9 cellular contexts compared by ENCODE assay signal in the genomic region with DNA sequence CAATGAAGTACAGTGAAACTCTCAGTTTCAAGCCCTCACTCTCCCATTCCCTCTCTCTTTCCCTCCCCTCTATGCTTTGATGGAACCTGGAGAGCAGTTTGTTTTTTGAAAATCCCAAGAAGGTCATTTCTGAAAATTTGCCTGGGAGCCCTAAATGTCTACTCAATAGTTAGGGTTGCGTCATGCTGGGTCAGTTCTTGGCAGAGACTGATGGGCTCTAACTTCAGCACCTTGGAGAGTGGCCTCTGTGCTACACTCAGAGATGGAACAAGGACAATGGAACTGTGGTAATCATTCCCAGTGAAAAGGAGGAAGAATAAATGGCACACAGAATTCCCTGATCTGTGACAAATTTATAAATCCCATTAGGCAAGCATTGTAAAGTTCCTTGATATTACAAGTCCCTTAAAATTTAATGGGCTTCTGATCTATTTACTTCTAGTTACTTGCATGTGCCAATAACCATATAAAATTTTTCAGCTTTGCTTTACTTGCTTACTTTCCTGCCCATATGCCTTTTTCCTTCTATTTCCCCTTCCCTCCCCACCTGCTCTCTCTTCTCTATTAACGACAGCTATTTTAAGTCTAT.
A peak's percentile ranks its signal among the peaks of the same experiment; 100 is the strongest.
DNase-seq lines count a peak whose midpoint lies in the region; ATAC-seq and TF ChIP-seq lines count a peak whose summit lies in the region.
"Had no signal": no experiment of that assay in that cellular context is flagged by ENCODE, and none has a peak within 500 bp of the region (broad histone marks: within the 10 kb centered on the region; RNA-seq: fewer than 3 reads in every experiment).

No MANE protein-coding gene starts in this region.

- peak; percentile 32 for DNase-seq in ELF-1 (ENCODE audit: low read depth, low spot score)
- peak; percentile 40 for DNase-seq in MG63
- DNase-seq in colonic mucosa: peak; percentile 18
- DNase-seq in mesendoderm: peak; percentile 71
- DNase-seq in DMS153 treated with DMSO at 0.1 percent for 48 hours (lab: John Stamatoyannopoulos, UW; ENCODE audit: unreplicated experiment): no peak
- DNase-seq in activated T-helper 2 cell treated with anti-CD3 and anti-CD28 coated beads, Interferon-gamma antibody, Interleukin-2, Interleukin-4, amounts not matched to agents 10 μg/mL and 5 μg/mL and 100 μg/mL, durations not matched to agents 14 hours and 24 hours and 36 hours (ENCODE audit: low spot score): no peak
- DNase-seq: T-helper 1 cell had no signal

- no peak overlapping the region for H2BK5ac ChIP-seq in mesendoderm (ENCODE audit: low read length)

- H3K4me3 ChIP-seq in MG63: no peak overlapping the region
- no peak overlapping the region for H3K4me3 ChIP-seq in colonic mucosa
- H3K4me3 ChIP-seq in mesendoderm (ENCODE audit: low read length): no peak overlapping the region

- no peaks in the 10 kb centered on the region for H3K36me3 Mint-ChIP-seq in activated T-helper 2 cell treated with anti-CD3 and anti-CD28 coated beads, Interferon-gamma antibody, Interleukin-2, Interleukin-4, amounts not matched to agents 10 μg/mL and 5 μg/mL and 100 μg/mL, durations not matched to agents 14 hours and 24 hours and 36 hours (ENCODE audit: low read depth)

- no peaks in the 10 kb centered on the region for H3K27me3 Mint-ChIP-seq in activated T-helper 2 cell treated with anti-CD3 and anti-CD28 coated beads, Interferon-gamma antibody, Interleukin-2, Interleukin-4, amounts not matched to agents 10 μg/mL and 5 μg/mL and 100 μg/mL, durations not matched to agents 14 hours and 24 hours and 36 hours (ENCODE audit: low read depth)

- H2BK15ac ChIP-seq in mesendoderm (replicated peaks; ENCODE audit: low read depth): no peak overlapping the region

- no peak overlapping the region for H3K18ac ChIP-seq in mesendoderm (ENCODE audit: low read length)

- H3K27ac ChIP-seq in colonic mucosa (no peak overlapping the region), mesendoderm (ENCODE audit: low read depth, low read length) (no peak overlapping the region)

- no peak overlapping the region for H4K5ac ChIP-seq in mesendoderm (ENCODE audit: low read length)

- H2BK120ac ChIP-seq in mesendoderm (ENCODE audit: low read depth, low read length): no peak overlapping the region

- H3K23ac ChIP-seq in mesendoderm (ENCODE audit: low read length): no peak overlapping the region

- H3K4me1 Mint-ChIP-seq in activated T-helper 2 cell treated with anti-CD3 and anti-CD28 coated beads, Interferon-gamma antibody, Interleukin-2, Interleukin-4, amounts not matched to agents 10 μg/mL and 5 μg/mL and 100 μg/mL, durations not matched to agents 14 hours and 24 hours and 36 hours (ENCODE audit: low read depth): no peaks in the 10 kb centered on the region

- H3K4ac ChIP-seq in mesendoderm (ENCODE audit: low read depth, low read length): no peak overlapping the region

- no peak overlapping the region for H3K4me3 Mint-ChIP-seq in activated T-helper 2 cell treated with anti-CD3 and anti-CD28 coated beads, Interferon-gamma antibody, Interleukin-2, Interleukin-4, amounts not matched to agents 10 μg/mL and 5 μg/mL and 100 μg/mL, durations not matched to agents 14 hours and 24 hours and 36 hours (ENCODE audit: low read depth)

- ATAC-seq in HG03045 (IDR thresholded peaks at IDR 0.05; ENCODE audit: unreplicated experiment) (no peak), HG03354 (IDR thresholded peaks at IDR 0.05; ENCODE audit: poor library complexity, severe bottlenecking, unreplicated experiment) (no peak)

- no peak overlapping the region for H3K56ac ChIP-seq in mesendoderm (ENCODE audit: low read length)

- H4K8ac ChIP-seq in mesendoderm (ENCODE audit: low read depth, low read length): no peak overlapping the region

- TF ChIP-seq CTCF in colonic mucosa (IDR thresholded peaks at IDR 0.05): no peak

- no peak overlapping the region for H3K4me2 ChIP-seq in mesendoderm (ENCODE audit: low read length)

- WGBS in mesendoderm (ENCODE audit: extremely low coverage, insufficient coverage, low lambda C conversion rate): no CpG with 5 or more reads among the region's 2 CpGs

- intact Hi-C loops in colonic mucosa (cut with DNase I): no loop called here
- intact Hi-C loops in activated T-helper 2 cell treated with anti-CD3 and anti-CD28 coated beads, Interferon-gamma antibody, Interleukin-2, Interleukin-4, amounts not matched to agents 10 μg/mL and 5 μg/mL and 100 μg/mL, durations not matched to agents 14 hours and 24 hours and 36 hours (cut with micrococcal nuclease): no loop called here

- H3K36me3 ChIP-seq in MG63 (no peaks in the 10 kb centered on the region), colonic mucosa (no peaks in the 10 kb centered on the region), mesendoderm (ENCODE audit: control insufficient read depth, insufficient read depth, low read length) (no peaks in the 10 kb centered on the region)

- H3K9me3 Mint-ChIP-seq in activated T-helper 2 cell treated with anti-CD3 and anti-CD28 coated beads, Interferon-gamma antibody, Interleukin-2, Interleukin-4, amounts not matched to agents 10 μg/mL and 5 μg/mL and 100 μg/mL, durations not matched to agents 14 hours and 24 hours and 36 hours: no peaks in the 10 kb centered on the region

- H3K9ac ChIP-seq in colonic mucosa (ENCODE audit: low read depth in 2 of 2, low read length in 2 of 2) (no peak overlapping the region), mesendoderm (ENCODE audit: low read length) (no peak overlapping the region)

- H3K27me3 ChIP-seq in MG63: no peaks in the 10 kb centered on the region
- H3K27me3 ChIP-seq in colonic mucosa: no peaks in the 10 kb centered on the region
- H3K27me3 ChIP-seq in mesendoderm (ENCODE audit: insufficient read depth, low read length, poor library complexity): no peaks in the 10 kb centered on the region

- H3K4me1 ChIP-seq in colonic mucosa: no peaks in the 10 kb centered on the region
- no peaks in the 10 kb centered on the region for H3K4me1 ChIP-seq in mesendoderm (ENCODE audit: control insufficient read depth, low read depth, low read length)

- H3K27ac Mint-ChIP-seq in activated T-helper 2 cell treated with anti-CD3 and anti-CD28 coated beads, Interferon-gamma antibody, Interleukin-2, Interleukin-4, amounts not matched to agents 10 μg/mL and 5 μg/mL and 100 μg/mL, durations not matched to agents 14 hours and 24 hours and 36 hours: no peak overlapping the region

- no peak overlapping the region for H2AK5ac ChIP-seq in mesendoderm (ENCODE audit: low read length)

- H3K79me1 ChIP-seq in mesendoderm (ENCODE audit: low read length): no peaks in the 10 kb centered on the region

- H3K9me3 ChIP-seq in MG63 (no peaks in the 10 kb centered on the region), colonic mucosa (no peaks in the 10 kb centered on the region)

- H3K79me2 ChIP-seq in mesendoderm (ENCODE audit: control insufficient read depth, insufficient read depth, low read length): no peaks in the 10 kb centered on the region

Comparison
In these comparisons a context has a peak if more than half of its experiments do, and no peak if none do; other contexts are left out.
1. DNase-seq: peak in ELF-1 (single experiment), MG63 (single experiment), colonic mucosa (single experiment) and mesendoderm (single experiment); none in DMS153 treated with DMSO at 0.1 percent for 48 hours (single experiment) and activated T-helper 2 cell treated with anti-CD3 and anti-CD28 coated beads, Interferon-gamma antibody, Interleukin-2, Interleukin-4, amounts not matched to agents 10 μg/mL and 5 μg/mL and 100 μg/mL, durations not matched to agents 14 hours and 24 hours and 36 hours (single experiment).